ENCODE assay signal across 20 cellular contexts in genomic region chr16:74716355-74716754, GRCh38. TPM values are rescaled to one million over a fixed set of nuclear protein-coding genes. Genes with fewer than 3 reads are reported as not detected.
DNase-seq lines count a peak whose midpoint lies in the region; ATAC-seq and TF ChIP-seq lines count a peak whose summit lies in the region.
"Had no signal": no experiment of that assay in that cellular context is flagged by ENCODE, and none has a peak within 500 bp of the region (broad histone marks: within the 10 kb centered on the region; RNA-seq: fewer than 3 reads in every experiment).

No MANE protein-coding gene starts in this region.

- no peaks in the 10 kb centered on the region for H3K27me3 Mint-ChIP-seq in endodermal cell (ENCODE audit: insufficient read depth)

- no peaks in the 10 kb centered on the region for H4K20me1 ChIP-seq in SK-N-SH (ENCODE audit: insufficient read depth)
- H4K20me1 ChIP-seq: BLaER1 treated with 17β-estradiol and CSF1 and Interleukin-3, amounts not matched to agents 10 nM and 100 nM had no signal

- TF ChIP-seq EP300 in SK-N-SH (IDR thresholded peaks at IDR 0.05; ENCODE audit: borderline replicate concordance in 1 of 2, low read depth in 1 of 2, low read length in 1 of 2), result no peak

- H3K9ac ChIP-seq in SK-N-SH (no peak overlapping the region), endodermal cell (ENCODE audit: extremely low read depth, low read length, poor library complexity, severe bottlenecking) (no peak overlapping the region)
- H3K9ac ChIP-seq: BLaER1 treated with 17β-estradiol and CSF1 and Interleukin-3, amounts not matched to agents 10 nM and 100 nM had no signal

- no peak overlapping the region for H3K27ac Mint-ChIP-seq in endodermal cell
- H3K27ac Mint-ChIP-seq: CD8-positive, alpha-beta T cell had no signal

- 55% methylated on average over 8 of the region's 15 CpGs for WGBS in SK-N-SH (ENCODE audit: low lambda C conversion rate)
- WGBS in endodermal cell (ENCODE audit: insufficient coverage in 1 of 2, insufficient read length in 1 of 2), 2 experiments, result 85 to 86% methylated on average over 14 to 15 of the region's 15 CpGs
- 84 to 88% (median 85%) methylated on average over 14 to 15 of the region's 15 CpGs for WGBS in spleen, 5 donors

- TF ChIP-seq POLR2A in spleen (IDR thresholded peaks at IDR 0.05), result no peak

- H3K9me3 Mint-ChIP-seq in endodermal cell, result no peaks in the 10 kb centered on the region
- H3K9me3 Mint-ChIP-seq: CD8-positive, alpha-beta T cell had no signal

- no peak overlapping the region for H3K4me2 ChIP-seq in SK-N-SH
- H3K4me2 ChIP-seq: A549, PC-9 had no signal

- H3K9me3 ChIP-seq in SK-N-SH, result no peaks in the 10 kb centered on the region
- no peaks in the 10 kb centered on the region for H3K9me3 ChIP-seq in endodermal cell (ENCODE audit: control insufficient read depth, low read length)
- H3K9me3 ChIP-seq in spleen, result no peaks in the 10 kb centered on the region
- H3K9me3 ChIP-seq: A549; BLaER1 treated with 17β-estradiol and CSF1 and Interleukin-3, amounts not matched to agents 10 nM and 100 nM had no signal

- H3K4me1 ChIP-seq in SK-N-SH (ENCODE audit: control insufficient read depth in 1 of 2, insufficient read depth in 2 of 2, low read depth in 1 of 2, low read length in 1 of 2), result no peaks in the 10 kb centered on the region
- no peaks in the 10 kb centered on the region for H3K4me1 ChIP-seq in endodermal cell (ENCODE audit: control insufficient read depth, insufficient read depth, low read length)
- no peaks in the 10 kb centered on the region for H3K4me1 ChIP-seq in spleen
- H3K4me1 ChIP-seq: A549 had no signal

- intact Hi-C loops in spleen (cut with DNase I; ENCODE audit: low total_unique reads), result no loop called here
- intact Hi-C loops in left colon (cut with DNase I, micrococcal nuclease), result loop anchor here in 1 of 2 donors (10.0 kb wide), 1 partner anchor 148 kb away; no protein-coding TSS in a partner anchor

- no peak for DNase-seq in GM12865 (ENCODE audit: low read depth)
- peak; percentile 10 for DNase-seq in SK-N-SH
- DNase-seq in endodermal cell, result peak; percentile 59
- peak; percentile 55 for DNase-seq in spleen
- no peak for DNase-seq in DMS 273 (lab: John Stamatoyannopoulos, UW; ENCODE audit: unreplicated experiment)
- no peak for DNase-seq in NCI-H526 treated with DMSO at 0.1 percent for 48 hours (lab: John Stamatoyannopoulos, UW)
- DNase-seq in left colon, result no peak
- DNase-seq: Calu3; CD8-positive, alpha-beta T cell; DMS53; KG1; MV-4-11; NCI-H187; NCI-H2107; NCI-H226; NCI-H524 treated with DMSO at 0.1 percent for 48 hours; PC-9 had no signal

- TF ChIP-seq CTCF in GM12865 (IDR thresholded peaks at IDR 0.05; ENCODE audit: insufficient read depth, low read depth, low read length, missing control alignments), result peak; percentile 4
- no peak for TF ChIP-seq CTCF in SK-N-SH (IDR thresholded peaks at IDR 0.05)
- peak; percentile 48 for TF ChIP-seq CTCF in endodermal cell (conservative IDR thresholded peaks at IDR 0.05)
- no peak for TF ChIP-seq CTCF in spleen (IDR thresholded peaks at IDR 0.05 in 8 of 11, conservative IDR thresholded peaks at IDR 0.05 in 3 of 11)

- H3F3A ChIP-seq in SK-N-SH (replicated peaks; ENCODE audit: insufficient read depth), result no peaks in the 10 kb centered on the region

- no peaks in the 10 kb centered on the region for H3K36me3 Mint-ChIP-seq in endodermal cell (ENCODE audit: low read depth)
- H3K36me3 Mint-ChIP-seq: CD8-positive, alpha-beta T cell had no signal

- CTCF ChIA-PET in SK-N-SH (lab: Yijun Ruan, JAX), result interaction anchor here (1.5 to 12.3 kb wide), 2 partner anchors 106 to 147 kb away, joined by 3 to 192 read pairs; no protein-coding TSS in a partner anchor

- H3K36me3 ChIP-seq in SK-N-SH (replicated peaks in 1 of 2; ENCODE audit: control insufficient read depth in 1 of 2, insufficient read depth in 2 of 2, low read length in 1 of 2) (no peaks in the 10 kb centered on the region), endodermal cell (ENCODE audit: control insufficient read depth, insufficient read depth, low read length) (no peaks in the 10 kb centered on the region), spleen (no peaks in the 10 kb centered on the region)
- H3K36me3 ChIP-seq: BLaER1 treated with 17β-estradiol and CSF1 and Interleukin-3, amounts not matched to agents 10 nM and 100 nM had no signal

- no peaks in the 10 kb centered on the region for H3K79me2 ChIP-seq in SK-N-SH (ENCODE audit: insufficient read depth)

- POLR2A ChIA-PET in SK-N-SH (lab: Yijun Ruan, JAX), result no interaction called here

- no peak overlapping the region for H3K4me3 Mint-ChIP-seq in endodermal cell
- H3K4me3 Mint-ChIP-seq: CD8-positive, alpha-beta T cell had no signal

- no peak overlapping the region for H3K27ac ChIP-seq in SK-N-SH (ENCODE audit: low read depth in 2 of 2, low read length in 1 of 2)
- H3K27ac ChIP-seq in endodermal cell (ENCODE audit: low read depth, low read length), result no peak overlapping the region
- H3K27ac ChIP-seq in spleen, result no peak overlapping the region
- H3K27ac ChIP-seq: A549; BLaER1 treated with 17β-estradiol and CSF1 and Interleukin-3, amounts not matched to agents 10 nM and 100 nM; PC-9 had no signal

- H3K27me3 ChIP-seq in SK-N-SH (ENCODE audit: insufficient read depth) (no peaks in the 10 kb centered on the region; the same call in 1 of the 2 replicates), endodermal cell (ENCODE audit: control insufficient read depth, insufficient read depth, low read length, poor library complexity, severe bottlenecking) (no peaks in the 10 kb centered on the region), spleen (replicated peaks in 1 of 7) (no peaks in the 10 kb centered on the region)
- H3K27me3 ChIP-seq: BLaER1 treated with 17β-estradiol and CSF1 and Interleukin-3, amounts not matched to agents 10 nM and 100 nM had no signal

- TF ChIP-seq RAD21 in SK-N-SH (IDR thresholded peaks at IDR 0.05; ENCODE audit: low read length), result no peak

- H3K4me1 Mint-ChIP-seq in endodermal cell, result no peaks in the 10 kb centered on the region

- no peak for ATAC-seq in GM21825 (IDR thresholded peaks at IDR 0.05; ENCODE audit: unreplicated experiment)
- ATAC-seq in left colon, result no peak
- ATAC-seq: A549; CD8-positive, alpha-beta T cell had no signal

- H3K4me3 ChIP-seq in GM12865 (ENCODE audit: low read depth, low read length) (no peak overlapping the region), SK-N-SH (ENCODE audit: low read depth in 2 of 2, low read length in 1 of 2) (no peak overlapping the region), endodermal cell (ENCODE audit: low read length) (no peak overlapping the region), spleen (no peak overlapping the region)
- H3K4me3 ChIP-seq: A549; BLaER1 treated with 17β-estradiol and CSF1 and Interleukin-3, amounts not matched to agents 10 nM and 100 nM; PC-9 had no signal

- H3K9me2 ChIP-seq in SK-N-SH, result no peaks in the 10 kb centered on the region

- H2AFZ ChIP-seq in SK-N-SH (ENCODE audit: low read depth), result no peak overlapping the region
- H2AFZ ChIP-seq: PC-9 had no signal

TF ChIP-seq in SK-N-SH, 30 proteins besides CTCF, POLR2A, EP300 and RAD21 (continues in another document):
- TF ChIP-seq SMC3 (IDR thresholded peaks at IDR 0.05; ENCODE audit: low read depth, low read length) (no peak), SIN3A (IDR thresholded peaks at IDR 0.05; ENCODE audit: borderline replicate concordance, low read depth, low read length) (no peak), RCOR1 (IDR thresholded peaks at IDR 0.05; ENCODE audit: low read length) (no peak), USF2 (IDR thresholded peaks at IDR 0.05; ENCODE audit: borderline replicate concordance, low read depth, low read length) (no peak), FOXM1 (IDR thresholded peaks at IDR 0.05; ENCODE audit: low read depth) (no peak)
- TF ChIP-seq, protein P1, sequence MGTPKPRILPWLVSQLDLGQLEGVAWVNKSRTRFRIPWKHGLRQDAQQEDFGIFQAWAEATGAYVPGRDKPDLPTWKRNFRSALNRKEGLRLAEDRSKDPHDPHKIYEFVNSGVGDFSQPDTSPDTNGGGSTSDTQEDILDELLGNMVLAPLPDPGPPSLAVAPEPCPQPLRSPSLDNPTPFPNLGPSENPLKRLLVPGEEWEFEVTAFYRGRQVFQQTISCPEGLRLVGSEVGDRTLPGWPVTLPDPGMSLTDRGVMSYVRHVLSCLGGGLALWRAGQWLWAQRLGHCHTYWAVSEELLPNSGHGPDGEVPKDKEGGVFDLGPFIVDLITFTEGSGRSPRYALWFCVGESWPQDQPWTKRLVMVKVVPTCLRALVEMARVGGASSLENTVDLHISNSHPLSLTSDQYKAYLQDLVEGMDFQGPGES (IDR thresholded peaks at IDR 0.05; ENCODE audit: low read depth, low read length), result no peak

RNA-seq across cellular contexts. Expression of gene MLKL, which starts 15.7 kb away (rescaled TPM):
- polyA plus RNA-seq in SK-N-SH (2012; rRNA removed), result 3.1 and 3.6 TPM in 2 replicates
- polyA plus RNA-seq in SK-N-SH (2012; cell fraction: cytosol; rRNA removed), result 1.8 and 1.9 TPM in 2 replicates
- 8.1 and 8.4 TPM in 2 replicates for polyA plus RNA-seq in SK-N-SH (2012; cell fraction: nucleus; rRNA removed)
- 1 to 10 TPM in 1 of 2 donors, under 1 TPM in 1; 0.22 to 1.3 TPM for total RNA-seq in endodermal cell
- polyA plus RNA-seq in endodermal cell (2013, experiment 1 of 2), result 0.57 TPM
- 0.62 TPM for polyA plus RNA-seq in endodermal cell (2013, experiment 2 of 2)
- 10 to 100 TPM; 45.1 to 69.6 (median 52.7) TPM for total RNA-seq in spleen
- 10 to 100 TPM; 21.4 to 39.0 (median 32.1) TPM for polyA plus RNA-seq in spleen
- 10 to 100 TPM; 15.9 to 24.4 TPM for total RNA-seq in left colon

RNA-seq across cellular contexts. Expression of gene RFWD3, which starts 49.7 kb away (rescaled TPM):
- polyA plus RNA-seq in SK-N-SH (2012; rRNA removed) (13.2 and 15.9 TPM in 2 replicates), spleen (10 to 100 TPM in 1 of 3 donors, 1 to 10 TPM in 2; 4.6 to 10.4 (median 5.1) TPM)
- 10.7 and 12.2 TPM in 2 replicates for polyA plus RNA-seq in SK-N-SH (2012; cell fraction: cytosol; rRNA removed)
- 15.4 and 21.6 TPM in 2 replicates for polyA plus RNA-seq in SK-N-SH (2012; cell fraction: nucleus; rRNA removed)
- total RNA-seq in endodermal cell (10 to 100 TPM; 81.7 to 97.7 TPM), spleen (10 to 100 TPM; 20.3 to 40.6 (median 32.5) TPM), left colon (10 to 100 TPM; 19.5 to 24.6 TPM)
- polyA plus RNA-seq in endodermal cell (2013, experiment 1 of 2), result 32.2 TPM
- 33.5 TPM for polyA plus RNA-seq in endodermal cell (2013, experiment 2 of 2)

RNA-seq across cellular contexts. Expression of gene FA2H, which starts 58.3 kb away (rescaled TPM):
- not detected in 2 replicates for polyA plus RNA-seq in SK-N-SH (2012; rRNA removed)
- not detected in 2 replicates for polyA plus RNA-seq in SK-N-SH (2012; cell fraction: cytosol; rRNA removed)
- not detected in 2 replicates for polyA plus RNA-seq in SK-N-SH (2012; cell fraction: nucleus; rRNA removed)
- 1 to 10 TPM; 2.1 to 2.4 TPM for total RNA-seq in endodermal cell
- 0.39 TPM for polyA plus RNA-seq in endodermal cell (2013, experiment 1 of 2)
- polyA plus RNA-seq in endodermal cell (2013, experiment 2 of 2), result 0.50 TPM
- 1 to 10 TPM in 1 of 7 donors, under 1 TPM in 6; 0.32 to 2.6 (median 0.64) TPM for total RNA-seq in spleen
- polyA plus RNA-seq in spleen, result under 1 TPM; 0.23 to 0.61 (median 0.41) TPM
- total RNA-seq in left colon, result 10 to 100 TPM; 48.5 to 64.5 TPM
- total RNA-seq: CD8-positive, alpha-beta T cell had no signal

Comparison
In these comparisons a context has a peak if more than half of its experiments do, and no peak if none do; other contexts are left out.
1. DNase-seq: peak in SK-N-SH (single experiment), endodermal cell (single experiment) and spleen (single experiment); none in GM12865 (single experiment), DMS 273 (single experiment), NCI-H526 treated with DMSO at 0.1 percent for 48 hours (single experiment) and left colon (0 of 2).
2. CTCF ChIP-seq: peak in GM12865 (single experiment) and endodermal cell (single experiment); none in SK-N-SH (single experiment) and spleen (0 of 11).
3. RNA of gene MLKL, which starts 15.7 kb away (total RNA-seq): 45.1 to 69.6 TPM in spleen and 15.9 to 24.4 TPM in left colon; 0.22 to 1.3 TPM in endodermal cell; every median in the first group is over 4 times any median in the second.
4. RNA of gene FA2H, which starts 58.3 kb away (total RNA-seq): 48.5 to 64.5 TPM in left colon; 2.1 to 2.4 TPM in endodermal cell and 0.32 to 2.6 TPM in spleen; every median in the first group is over 10 times any median in the second.